13 cellular contexts compared by ENCODE assay signal in genomic region chr9:34650816-34651215, GRCh38. TPM values are rescaled to one million over a fixed set of nuclear protein-coding genes. Genes with fewer than 3 reads are reported as not detected.
DNase-seq lines count a peak whose midpoint lies in the region; ATAC-seq and TF ChIP-seq lines count a peak whose summit lies in the region.
"Had no signal": no experiment of that assay in that cellular context is flagged by ENCODE, and none has a peak within 500 bp of the region (broad histone marks: within the 10 kb centered on the region; RNA-seq: fewer than 3 reads in every experiment).

No MANE protein-coding gene starts in this region.

- H3K4me3 ChIP-seq in fibroblast of lung (replicated peaks in 1 of 4; ENCODE audit: control extremely low read depth in 1 of 4, insufficient read depth in 1 of 4, low read depth in 3 of 4, low read length in 4 of 4) (peak overlapping the region in 1 of 4 experiments; percentile 55), parathyroid adenoma (ENCODE audit: low read depth, low read length) (no peak overlapping the region)

- H3K9ac ChIP-seq in fibroblast of lung (ENCODE audit: insufficient read depth, low read length) (no peak overlapping the region), parathyroid adenoma (no peak overlapping the region)

- H3K4me3 Mint-ChIP-seq in T-helper 17 cell: no peak overlapping the region
- H3K4me3 Mint-ChIP-seq: activated naive CD8-positive, alpha-beta T cell had no signal

- H3K9me3 ChIP-seq in T-helper 17 cell (ENCODE audit: control insufficient read depth, low read length, poor library complexity, severe bottlenecking): no peaks in the 10 kb centered on the region
- H3K9me3 ChIP-seq in fibroblast of lung (ENCODE audit: control insufficient read depth, insufficient read depth, low read depth, low read length): no peaks in the 10 kb centered on the region
- no peaks in the 10 kb centered on the region for H3K9me3 ChIP-seq in parathyroid adenoma (ENCODE audit: control insufficient read depth, low read length)

- H3K27me3 ChIP-seq in fibroblast of lung (ENCODE audit: control insufficient read depth, insufficient read depth, low read length) (no peaks in the 10 kb centered on the region), parathyroid adenoma (ENCODE audit: control insufficient read depth, insufficient read depth, low read length) (no peaks in the 10 kb centered on the region)

- TF ChIP-seq CTCF in C4-2B (conservative IDR thresholded peaks at IDR 0.05) (no peak), fibroblast of lung (conservative IDR thresholded peaks at IDR 0.05 in 1 of 2, IDR thresholded peaks at IDR 0.05 in 1 of 2; ENCODE audit: low read depth in 1 of 2, low read length in 2 of 2) (no peak), parathyroid adenoma (IDR thresholded peaks at IDR 0.05) (no peak)

- peaks cover 8% of the 10 kb centered on the region for H3K36me3 Mint-ChIP-seq in T-helper 17 cell (ENCODE audit: low read depth)

- no peaks in the 10 kb centered on the region for H3K27me3 Mint-ChIP-seq in T-helper 17 cell
- H3K27me3 Mint-ChIP-seq: activated naive CD8-positive, alpha-beta T cell had no signal

- peak overlapping the region; percentile 62 for H3K27ac Mint-ChIP-seq in T-helper 17 cell
- H3K27ac Mint-ChIP-seq: activated naive CD8-positive, alpha-beta T cell had no signal

- ATAC-seq in T-helper 17 cell (no peak), GM19328 (IDR thresholded peaks at IDR 0.05; ENCODE audit: unreplicated experiment) (no peak)

- H3K4me1 ChIP-seq in fibroblast of lung (ENCODE audit: control insufficient read depth, extremely low read depth, insufficient read depth, low read length) (peaks cover 38% of the 10 kb centered on the region), parathyroid adenoma (peaks cover 14% of the 10 kb centered on the region)

- peaks cover 45% of the 10 kb centered on the region for H3K4me1 Mint-ChIP-seq in T-helper 17 cell

- H3K27ac ChIP-seq in C4-2B: peak overlapping the region; percentile 71
- no peak overlapping the region for H3K27ac ChIP-seq in fibroblast of lung (ENCODE audit: insufficient read depth, low read length)
- peak overlapping the region; percentile 64 for H3K27ac ChIP-seq in parathyroid adenoma

- H2AFZ ChIP-seq in fibroblast of lung (ENCODE audit: low read length) (no peak overlapping the region), parathyroid adenoma (no peak overlapping the region)

- no peaks in the 10 kb centered on the region for H4K20me1 ChIP-seq in fibroblast of lung (ENCODE audit: control insufficient read depth, extremely low read depth, insufficient read depth, low read length)

- H3K4me2 ChIP-seq in fibroblast of lung (ENCODE audit: extremely low read depth, insufficient read depth, low read length) (peak overlapping the region; percentile 93), parathyroid adenoma (ENCODE audit: low read length) (no peak overlapping the region)

- H3K79me2 ChIP-seq in fibroblast of lung (ENCODE audit: control insufficient read depth, insufficient read depth, low read length): peaks cover 10% of the 10 kb centered on the region
- H3K79me2 ChIP-seq in parathyroid adenoma: peaks cover 3% of the 10 kb centered on the region

- H3K36me3 ChIP-seq in fibroblast of lung (ENCODE audit: control insufficient read depth, insufficient read depth, low read length) (peaks cover 6% of the 10 kb centered on the region), parathyroid adenoma (ENCODE audit: control insufficient read depth, insufficient read depth, low read length) (no peaks in the 10 kb centered on the region)

- DNase-seq in T-helper 17 cell: no peak
- DNase-seq in fibroblast of lung (ENCODE audit: low read depth in 2 of 2): peak; percentile 46 to 61
- DNase-seq in NCI-H82 treated with DMSO at 0.1 percent for 48 hours (lab: John Stamatoyannopoulos, UW; ENCODE audit: unreplicated experiment): no peak
- DNase-seq in NCI-H524 (lab: John Stamatoyannopoulos, UW): no peak
- DNase-seq in SKM-1 (lab: John Stamatoyannopoulos, UW; ENCODE audit: unreplicated experiment): no peak
- DNase-seq: AML-193, GF-D8, SIG-M5 had no signal

RNA-seq across cellular contexts. Expression of gene IL11RA, which starts 1.2 kb away (rescaled TPM):
- total RNA-seq in T-helper 17 cell (100 to 1,000 TPM; 168 to 195 TPM), fibroblast of lung (6.9 and 8.2 TPM in 2 replicates)
- 3.1 and 5.0 TPM in 2 replicates for polyA plus RNA-seq in fibroblast of lung
- 5.8 and 6.1 TPM in 2 replicates for polyA plus RNA-seq in fibroblast of lung (2012)
- 3.9 and 8.7 TPM in 2 replicates for polyA minus RNA-seq in fibroblast of lung (ENCODE audit: low replicate concordance)

RNA-seq across cellular contexts. Expression of gene GALT, which starts 4.3 kb away (rescaled TPM):
- total RNA-seq in T-helper 17 cell (100 to 1,000 TPM; 155 to 208 TPM), fibroblast of lung (27.2 and 29.1 TPM in 2 replicates)
- polyA plus RNA-seq in fibroblast of lung: 13.9 and 20.1 TPM in 2 replicates
- polyA plus RNA-seq in fibroblast of lung (2012): 16.8 and 22.7 TPM in 2 replicates
- polyA minus RNA-seq in fibroblast of lung (ENCODE audit: low replicate concordance): 14.0 and 32.5 TPM in 2 replicates

RNA-seq across cellular contexts. Expression of gene CCL27, which starts 11.6 kb away (rescaled TPM):
- not detected for total RNA-seq in T-helper 17 cell
- total RNA-seq in fibroblast of lung: 0.26 TPM in 1 of 2 replicates, not detected in the other
- polyA plus RNA-seq in fibroblast of lung: 0.09 TPM in 1 of 2 replicates, not detected in the other
- 0.23 TPM in 1 of 2 replicates, not detected in the other for polyA plus RNA-seq in fibroblast of lung (2012)
- not detected in 2 replicates for polyA minus RNA-seq in fibroblast of lung (ENCODE audit: low replicate concordance)

RNA-seq across cellular contexts. Expression of gene SIGMAR1, which starts 13.2 kb away (rescaled TPM):
- total RNA-seq in T-helper 17 cell (10 to 100 TPM; 30.2 to 39.4 TPM), fibroblast of lung (23.4 and 52.5 TPM in 2 replicates)
- 61.2 and 87.2 TPM in 2 replicates for polyA plus RNA-seq in fibroblast of lung
- 90.1 and 133 TPM in 2 replicates for polyA plus RNA-seq in fibroblast of lung (2012)
- 114 and 160 TPM in 2 replicates for polyA minus RNA-seq in fibroblast of lung (ENCODE audit: low replicate concordance)

RNA-seq across cellular contexts. Expression of gene ARID3C, which starts 21.9 kb away (rescaled TPM):
- total RNA-seq in T-helper 17 cell: under 1 TPM in 1 of 2 donors, not detected in 1; 0.27 TPM
- total RNA-seq in fibroblast of lung: under 0.01 and 0.17 TPM in 2 replicates
- not detected in 2 replicates for polyA plus RNA-seq in fibroblast of lung
- 0.08 and 0.09 TPM in 2 replicates for polyA plus RNA-seq in fibroblast of lung (2012)
- polyA minus RNA-seq in fibroblast of lung (ENCODE audit: low replicate concordance): not detected in 2 replicates
- polyA plus RNA-seq: keratinocyte had no signal

Comparison
In these comparisons a context has a peak if more than half of its experiments do, and no peak if none do; other contexts are left out.
1. DNase-seq: peak in fibroblast of lung (2 of 2); none in T-helper 17 cell (0 of 3), NCI-H82 treated with DMSO at 0.1 percent for 48 hours (single experiment), NCI-H524 (0 of 2) and SKM-1 (single experiment).
2. RNA of gene IL11RA, which starts 1.2 kb away (total RNA-seq): 168 to 195 TPM in T-helper 17 cell; 6.9 to 8.2 TPM in fibroblast of lung; every median in the first group is over 10 times any median in the second.